In the genomic region with DNA sequence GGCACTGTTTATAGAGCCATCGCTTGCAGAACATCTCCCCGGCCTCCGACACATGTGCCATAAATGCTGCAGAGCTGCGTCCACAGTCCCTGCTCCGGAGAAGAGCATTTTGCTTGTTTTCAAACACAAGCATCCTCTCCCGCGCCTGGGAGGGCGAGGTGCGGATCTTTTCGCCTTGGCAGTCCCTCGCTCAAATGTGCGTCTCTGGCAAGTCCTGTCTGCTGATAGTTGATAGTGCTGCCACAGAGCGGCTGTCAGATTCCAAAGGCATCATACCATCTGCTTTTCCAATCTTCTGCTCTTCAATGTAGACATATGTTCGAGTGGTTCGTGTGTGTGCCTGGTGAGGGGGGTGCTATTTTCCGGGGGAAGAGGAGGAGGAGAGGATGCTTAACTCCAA, we compare ENCODE assay signal across 12 cellular contexts.
"Had no signal": no experiment of that assay in that cellular context is flagged by ENCODE, and none has a peak within 500 bp of the region (broad histone marks: within the 10 kb centered on the region; RNA-seq: fewer than 3 reads in every experiment).

No MANE protein-coding gene starts in this region.

- H3K36me3 ChIP-seq: thyroid gland, uterus had no signal

- H3K4me3 Mint-ChIP-seq: activated naive CD8-positive, alpha-beta T cell treated with anti-CD3 and anti-CD28 coated beads, Interleukin-2, amount 50 U/mL, for 24 hours; dendritic cell treated with granulocyte-macrophage colony-stimulating factor and Interleukin-4, amounts not matched to agents 40 ng/mL and 50 ng/mL, for 4 days; nephron progenitor cell; stimulated activated naive CD8-positive, alpha-beta T cell treated with anti-CD3 and anti-CD28 coated beads, Interleukin-15, amount 100 ng/mL, for 72 hours had no signal

- ATAC-seq: activated naive CD8-positive, alpha-beta T cell treated with anti-CD3 and anti-CD28 coated beads, Interleukin-2, amount 50 U/mL, for 24 hours; stimulated activated naive CD8-positive, alpha-beta T cell treated with anti-CD3 and anti-CD28 coated beads, Interleukin-15, amount 100 ng/mL, for 72 hours had no signal

- H3K4me1 ChIP-seq: uterus had no signal

- H3K27me3 Mint-ChIP-seq: activated naive CD8-positive, alpha-beta T cell treated with anti-CD3 and anti-CD28 coated beads, Interleukin-2, amount 50 U/mL, for 24 hours; dendritic cell treated with granulocyte-macrophage colony-stimulating factor and Interleukin-4, amounts not matched to agents 40 ng/mL and 50 ng/mL, for 4 days; stimulated activated naive CD8-positive, alpha-beta T cell treated with anti-CD3 and anti-CD28 coated beads, Interleukin-15, amount 100 ng/mL, for 72 hours had no signal

- H3K27ac Mint-ChIP-seq: activated naive CD8-positive, alpha-beta T cell treated with anti-CD3 and anti-CD28 coated beads, Interleukin-2, amount 50 U/mL, for 24 hours; dendritic cell treated with granulocyte-macrophage colony-stimulating factor and Interleukin-4, amounts not matched to agents 40 ng/mL and 50 ng/mL, for 4 days; nephron progenitor cell; stimulated activated naive CD8-positive, alpha-beta T cell treated with anti-CD3 and anti-CD28 coated beads, Interleukin-15, amount 100 ng/mL, for 72 hours had no signal

- H3K27me3 ChIP-seq: thyroid gland, uterus had no signal

- H3K27ac ChIP-seq: thyroid gland, uterus had no signal

- DNase-seq: activated CD4-positive, alpha-beta T cell treated with anti-CD3 and anti-CD28 coated beads for 48 hours; activated naive CD4-positive, alpha-beta T cell treated with Interleukin-2 at 50 U/mL for 16 hours; activated naive CD8-positive, alpha-beta T cell treated with anti-CD3 and anti-CD28 coated beads, Interleukin-2, amount 50 U/mL, for 24 hours; central memory CD4-positive, alpha-beta T cell; kidney glomerular epithelial cell; nephron progenitor cell; stimulated activated CD4-positive, alpha-beta T cell treated with anti-CD3 and anti-CD28 coated beads, Interleukin-15, amount 100 ng/mL, for 24 hours; stimulated activated CD4-positive, alpha-beta T cell treated with anti-CD3 and anti-CD28 coated beads, Interleukin-4, amount 100 ng/mL, for 24 hours; stimulated activated naive CD8-positive, alpha-beta T cell treated with anti-CD3 and anti-CD28 coated beads, Interleukin-15, amount 100 ng/mL, for 72 hours; thyroid gland; uterus had no signal

- H3K4me3 ChIP-seq: thyroid gland, uterus had no signal

- H3K9me3 Mint-ChIP-seq: activated naive CD8-positive, alpha-beta T cell treated with anti-CD3 and anti-CD28 coated beads, Interleukin-2, amount 50 U/mL, for 24 hours; dendritic cell treated with granulocyte-macrophage colony-stimulating factor and Interleukin-4, amounts not matched to agents 40 ng/mL and 50 ng/mL, for 4 days; stimulated activated naive CD8-positive, alpha-beta T cell treated with anti-CD3 and anti-CD28 coated beads, Interleukin-15, amount 100 ng/mL, for 72 hours had no signal

- H3K4me1 Mint-ChIP-seq: activated naive CD8-positive, alpha-beta T cell treated with anti-CD3 and anti-CD28 coated beads, Interleukin-2, amount 50 U/mL, for 24 hours; stimulated activated naive CD8-positive, alpha-beta T cell treated with anti-CD3 and anti-CD28 coated beads, Interleukin-15, amount 100 ng/mL, for 72 hours had no signal

- H3K9me3 ChIP-seq: thyroid gland, uterus had no signal
